In genomic region chr12:96107236-96107635, GRCh38 we compare ENCODE assay signal across 20 cellular contexts.
DNase-seq lines count a peak whose midpoint lies in the region; ATAC-seq and TF ChIP-seq lines count a peak whose summit lies in the region.
"Had no signal": no experiment of that assay in that cellular context is flagged by ENCODE, and none has a peak within 500 bp of the region (broad histone marks: within the 10 kb centered on the region; RNA-seq: fewer than 3 reads in every experiment).

No MANE protein-coding gene starts in this region.

- peak overlapping the region; percentile 89 for H3K27ac ChIP-seq in left ventricle myocardium inferior (replicated peaks)
- H3K27ac ChIP-seq: prostate gland had no signal

- H3K4me1 Mint-ChIP-seq in stimulated activated naive CD8-positive, alpha-beta T cell treated with anti-CD3 and anti-CD28 coated beads, Interleukin-15, Interleukin-2, amounts not matched to agents 100 ng/mL and 50 ng/mL, for 24 hours (ENCODE audit: low read depth): peaks cover 22% of the 10 kb centered on the region
- H3K4me1 Mint-ChIP-seq in stimulated activated naive CD8-positive, alpha-beta T cell treated with anti-CD3 and anti-CD28 coated beads, Interleukin-15, amount 100 ng/mL, for 72 hours: peaks cover 10% of the 10 kb centered on the region
- H3K4me1 Mint-ChIP-seq in progenitor cell of endocrine pancreas (ENCODE audit: low read depth): no peaks in the 10 kb centered on the region
- H3K4me1 Mint-ChIP-seq: brain had no signal

- no peak overlapping the region for H3K4me3 Mint-ChIP-seq in stimulated activated naive CD8-positive, alpha-beta T cell treated with anti-CD3 and anti-CD28 coated beads, Interleukin-15, Interleukin-2, amounts not matched to agents 100 ng/mL and 50 ng/mL, for 24 hours
- H3K4me3 Mint-ChIP-seq in stimulated activated naive CD8-positive, alpha-beta T cell treated with anti-CD3 and anti-CD28 coated beads, Interleukin-15, amount 100 ng/mL, for 72 hours: no peak overlapping the region
- H3K4me3 Mint-ChIP-seq in progenitor cell of endocrine pancreas (ENCODE audit: low read depth): no peak overlapping the region
- H3K4me3 Mint-ChIP-seq: brain, HFFc6 had no signal

- no peak for ATAC-seq in stimulated activated naive CD8-positive, alpha-beta T cell treated with anti-CD3 and anti-CD28 coated beads, Interleukin-15, amount 100 ng/mL, for 72 hours
- ATAC-seq: naive thymus-derived CD8-positive, alpha-beta T cell had no signal

- POLR2A ChIA-PET in GM10248 (lab: Yijun Ruan, JAX): no interaction called here

- CTCF ChIA-PET in GM10248 (lab: Yijun Ruan, JAX): no interaction called here

- no peaks in the 10 kb centered on the region for H3K36me3 Mint-ChIP-seq in stimulated activated naive CD8-positive, alpha-beta T cell treated with anti-CD3 and anti-CD28 coated beads, Interleukin-15, Interleukin-2, amounts not matched to agents 100 ng/mL and 50 ng/mL, for 24 hours (ENCODE audit: low read depth)
- no peaks in the 10 kb centered on the region for H3K36me3 Mint-ChIP-seq in progenitor cell of endocrine pancreas (ENCODE audit: insufficient read depth)
- H3K36me3 Mint-ChIP-seq: brain; naive thymus-derived CD8-positive, alpha-beta T cell had no signal

- H3K9me3 ChIP-seq in left ventricle myocardium inferior (replicated peaks): no peaks in the 10 kb centered on the region
- H3K9me3 ChIP-seq: prostate gland had no signal

- no peaks in the 10 kb centered on the region for H3K27me3 ChIP-seq in left ventricle myocardium inferior (ENCODE audit: low read depth)

- peak overlapping the region; percentile 10 for H3K27ac Mint-ChIP-seq in stimulated activated naive CD8-positive, alpha-beta T cell treated with anti-CD3 and anti-CD28 coated beads, Interleukin-15, Interleukin-2, amounts not matched to agents 100 ng/mL and 50 ng/mL, for 24 hours
- no peak overlapping the region for H3K27ac Mint-ChIP-seq in stimulated activated naive CD8-positive, alpha-beta T cell treated with anti-CD3 and anti-CD28 coated beads, Interleukin-15, amount 100 ng/mL, for 72 hours
- H3K27ac Mint-ChIP-seq in progenitor cell of endocrine pancreas: peak overlapping the region; percentile 28
- H3K27ac Mint-ChIP-seq: activated T-helper 2 cell treated with anti-CD3 and anti-CD28 coated beads, Interferon-gamma antibody, Interleukin-2, Interleukin-4, amounts not matched to agents 10 μg/mL and 5 μg/mL and 100 μg/mL, durations not matched to agents 14 hours and 24 hours and 36 hours; HFFc6 had no signal

- H3K36me3 ChIP-seq in left ventricle myocardium inferior: no peaks in the 10 kb centered on the region
- H3K36me3 ChIP-seq: prostate gland had no signal

- peaks cover 3% of the 10 kb centered on the region for H3K27me3 Mint-ChIP-seq in stimulated activated naive CD8-positive, alpha-beta T cell treated with anti-CD3 and anti-CD28 coated beads, Interleukin-15, Interleukin-2, amounts not matched to agents 100 ng/mL and 50 ng/mL, for 24 hours
- H3K27me3 Mint-ChIP-seq in stimulated activated naive CD8-positive, alpha-beta T cell treated with anti-CD3 and anti-CD28 coated beads, Interleukin-15, amount 100 ng/mL, for 72 hours: no peaks in the 10 kb centered on the region
- H3K27me3 Mint-ChIP-seq in progenitor cell of endocrine pancreas: peaks cover 3% of the 10 kb centered on the region
- H3K27me3 Mint-ChIP-seq: naive thymus-derived CD8-positive, alpha-beta T cell had no signal

- no peak for DNase-seq in stimulated activated naive CD8-positive, alpha-beta T cell treated with anti-CD3 and anti-CD28 coated beads, Interleukin-15, amount 100 ng/mL, for 72 hours
- DNase-seq in left ventricle myocardium inferior: peak; percentile 32
- no peak for DNase-seq in progenitor cell of endocrine pancreas (ENCODE audit: low spot score, unreplicated experiment)
- no peak for DNase-seq in GM13976 (ENCODE audit: low spot score)
- DNase-seq in NCI-H82 (lab: John Stamatoyannopoulos, UW): no peak
- DNase-seq in GM10248 (ENCODE audit: extremely low spot score): no peak
- DNase-seq: activated CD4-positive, alpha-beta T cell treated with anti-CD3 and anti-CD28 coated beads for 1 hour; GDM1; HFFc6; hippocampal formation; naive thymus-derived CD8-positive, alpha-beta T cell; NCI-H1417; NCI-H2107; NCI-H524; RPMI8226; stimulated activated CD4-positive, alpha-beta T cell treated with anti-CD3 and anti-CD28 coated beads, Interleukin-4, amount 100 ng/mL, for 4 hours had no signal

- in situ Hi-C loops in GM13976 (cut with MboI; ENCODE audit: low sequenced_read_pairs, unreplicated experiment): no loop called here

- intact Hi-C loops in left ventricle myocardium inferior (cut with micrococcal nuclease): no loop called here

- TF ChIP-seq CTCF in left ventricle myocardium inferior (IDR thresholded peaks at IDR 0.05; ENCODE audit: borderline replicate concordance) (no peak), progenitor cell of endocrine pancreas (IDR thresholded peaks at IDR 0.05; ENCODE audit: unreplicated experiment) (no peak), GM13976 (IDR thresholded peaks at IDR 0.05; ENCODE audit: borderline replicate concordance, control extremely low read depth, extremely low read depth, insufficient read depth, missing control alignments) (no peak), GM10248 (IDR thresholded peaks at IDR 0.05; ENCODE audit: control extremely low read depth, extremely low read depth, low read depth, missing control alignments) (no peak)

- H3K9me3 Mint-ChIP-seq in stimulated activated naive CD8-positive, alpha-beta T cell treated with anti-CD3 and anti-CD28 coated beads, Interleukin-15, Interleukin-2, amounts not matched to agents 100 ng/mL and 50 ng/mL, for 24 hours: no peaks in the 10 kb centered on the region
- no peaks in the 10 kb centered on the region for H3K9me3 Mint-ChIP-seq in stimulated activated naive CD8-positive, alpha-beta T cell treated with anti-CD3 and anti-CD28 coated beads, Interleukin-15, amount 100 ng/mL, for 72 hours
- H3K9me3 Mint-ChIP-seq in progenitor cell of endocrine pancreas (ENCODE audit: low read depth): peaks cover 3% of the 10 kb centered on the region
- H3K9me3 Mint-ChIP-seq: activated T-helper 2 cell treated with anti-CD3 and anti-CD28 coated beads, Interferon-gamma antibody, Interleukin-2, Interleukin-4, amounts not matched to agents 10 μg/mL and 5 μg/mL and 100 μg/mL, durations not matched to agents 14 hours and 24 hours and 36 hours; HFFc6; naive thymus-derived CD8-positive, alpha-beta T cell had no signal

- H3K4me3 ChIP-seq in left ventricle myocardium inferior: no peak overlapping the region
- H3K4me3 ChIP-seq: prostate gland had no signal

- H3K4me1 ChIP-seq in left ventricle myocardium inferior: peaks cover 35% of the 10 kb centered on the region
- H3K4me1 ChIP-seq: prostate gland had no signal

Comparison
In these comparisons a context has a peak if more than half of its experiments do, and no peak if none do; other contexts are left out.
1. H3K27ac Mint-ChIP-seq: peak in stimulated activated naive CD8-positive, alpha-beta T cell treated with anti-CD3 and anti-CD28 coated beads, Interleukin-15, Interleukin-2, amounts not matched to agents 100 ng/mL and 50 ng/mL, for 24 hours (single experiment) and progenitor cell of endocrine pancreas (single experiment); none in stimulated activated naive CD8-positive, alpha-beta T cell treated with anti-CD3 and anti-CD28 coated beads, Interleukin-15, amount 100 ng/mL, for 72 hours (0 of 2).